14 cellular contexts compared by ENCODE assay signal in the genomic region with DNA sequence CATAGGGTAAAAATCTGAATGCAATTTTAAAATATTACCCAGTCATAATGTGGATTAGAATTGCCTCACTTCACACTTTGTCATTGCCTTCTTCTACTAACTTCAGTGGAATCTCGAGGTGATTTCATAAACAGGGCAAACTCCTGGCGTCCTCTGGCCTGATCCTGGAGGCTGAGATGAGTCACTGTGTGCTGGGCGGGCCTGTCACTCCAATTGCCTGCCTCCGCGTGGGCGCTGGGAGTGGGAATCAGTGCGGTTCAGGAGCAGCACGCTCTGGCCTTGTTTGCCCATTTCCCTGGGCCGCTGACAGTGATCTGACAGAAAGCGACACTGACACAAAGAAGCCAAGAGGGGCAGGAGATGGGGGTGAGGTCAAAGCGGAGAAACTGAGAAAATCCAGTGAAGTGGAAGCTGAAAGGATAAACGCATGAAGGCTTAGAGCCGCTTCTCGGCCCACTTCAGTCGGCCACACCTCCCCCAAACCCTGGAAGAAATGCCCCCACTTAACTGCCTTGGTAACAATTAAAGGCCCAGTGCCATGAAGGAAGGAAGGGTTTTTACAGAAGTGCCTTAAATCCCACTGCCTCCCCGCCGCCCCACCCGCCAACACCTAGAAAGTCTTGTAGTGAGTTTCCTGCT. TPM values are rescaled to one million over a fixed set of nuclear protein-coding genes. Genes with fewer than 3 reads are reported as not detected.
DNase-seq lines count a peak whose midpoint lies in the region; TF ChIP-seq lines count a peak whose summit lies in the region.
"Had no signal": no experiment of that assay in that cellular context is flagged by ENCODE, and none has a peak within 500 bp of the region (broad histone marks: within the 10 kb centered on the region; RNA-seq: fewer than 3 reads in every experiment).

No MANE protein-coding gene starts in this region.

- H3K4me3 ChIP-seq in choroid plexus epithelial cell (ENCODE audit: low read depth, low read length), result no peak overlapping the region
- H3K4me3 ChIP-seq: GM12878, PC-9, thoracic aorta had no signal

- no peak for TF ChIP-seq CTCF in choroid plexus epithelial cell (conservative IDR thresholded peaks at IDR 0.05; ENCODE audit: low read depth, low read length)

- DNase-seq in EH (ENCODE audit: low read depth) (peak; percentile 36), NCI-H460 (ENCODE audit: extremely low read depth, low read depth) (peak; percentile 87), choroid plexus epithelial cell (ENCODE audit: low read depth) (peak; percentile 40), non-pigmented ciliary epithelial cell (ENCODE audit: low read depth) (peak; percentile 63), DMS153 (lab: John Stamatoyannopoulos, UW) (no peak), erythroblast (lab: John Stamatoyannopoulos, UW) (no peak), NK-92 (lab: John Stamatoyannopoulos, UW; ENCODE audit: unreplicated experiment) (no peak)
- no peak for DNase-seq in stimulated activated CD4-positive, alpha-beta T cell treated with anti-CD3 and anti-CD28 coated beads, Interleukin-12 subunit alpha, Interleukin-12 subunit beta, amount 100 ng/mL, for 4 hours
- DNase-seq: COR-L47, left cardiac atrium, NCI-H1694 had no signal

- no peak for TF ChIP-seq POLR2A in erythroblast (IDR thresholded peaks at IDR 0.05; ENCODE audit: low read length)

RNA-seq across cellular contexts. Expression of gene LGR5, which starts 29.8 kb away (rescaled TPM):
- total RNA-seq in NCI-H460 (2014; rRNA removed; shearing (Covaris generic)), result not detected in 2 replicates
- polyA plus RNA-seq in NCI-H460 (2014; cell fraction: nucleus; rRNA removed), result 0.07 TPM in 1 of 2 replicates, not detected in the other
- total RNA-seq: GM12878, PC-9 had no signal

Comparison
In these comparisons a context has a peak if more than half of its experiments do, and no peak if none do; other contexts are left out.
1. DNase-seq: peak in EH (single experiment), NCI-H460 (single experiment), choroid plexus epithelial cell (single experiment) and non-pigmented ciliary epithelial cell (single experiment); none in DMS153 (single experiment), stimulated activated CD4-positive, alpha-beta T cell treated with anti-CD3 and anti-CD28 coated beads, Interleukin-12 subunit alpha, Interleukin-12 subunit beta, amount 100 ng/mL, for 4 hours (single experiment), erythroblast (0 of 2) and NK-92 (single experiment).